In the genomic region with DNA sequence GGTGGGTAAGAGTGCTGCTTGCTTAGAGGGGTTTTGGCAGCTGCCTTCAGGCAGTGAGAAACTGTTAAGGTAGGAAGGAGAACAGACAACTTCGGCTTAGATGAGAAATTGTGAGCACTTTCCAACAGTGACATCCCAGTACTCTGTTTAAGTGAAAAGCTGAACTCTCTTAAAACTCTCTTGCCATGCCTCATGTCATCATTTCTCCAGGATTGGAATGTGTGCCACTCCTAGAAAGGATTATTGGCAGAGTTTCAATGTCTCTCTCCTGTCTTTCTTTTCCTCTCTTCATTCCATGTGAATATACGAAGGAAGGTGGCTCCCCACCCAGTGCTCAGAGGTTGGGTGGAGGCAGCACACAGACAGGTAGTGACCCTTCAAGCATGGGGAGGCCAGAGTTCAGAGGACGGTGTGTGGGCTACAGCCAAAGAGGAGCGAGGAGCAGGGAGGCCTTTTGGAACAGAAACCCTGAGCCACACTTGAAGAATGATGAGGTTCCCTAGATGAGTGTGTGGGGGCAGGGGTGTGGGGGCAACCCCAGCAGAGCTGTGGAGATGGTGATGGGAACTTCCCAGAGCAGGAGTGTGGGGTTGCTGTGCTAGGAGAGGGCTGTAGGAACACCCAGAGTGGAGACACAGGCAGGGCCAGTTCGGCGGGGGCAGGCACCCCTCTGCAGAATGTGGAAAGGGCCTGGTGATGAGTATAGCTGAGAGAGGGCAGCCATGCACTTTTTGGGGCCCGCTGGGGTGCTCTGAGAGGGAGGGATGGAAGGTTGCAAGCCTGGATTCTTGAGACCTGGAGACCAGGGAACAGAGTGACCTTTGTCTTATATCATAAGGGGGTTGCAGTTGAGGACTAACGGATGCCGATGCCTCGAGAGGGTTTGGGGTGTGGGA, we compare ENCODE assay signal across 1 cellular context.
TF ChIP-seq lines count a peak whose summit lies in the region.

No MANE protein-coding gene starts in this region.

TF ChIP-seq in K562, 482 proteins besides CTCF, POLR2A, EP300 and RAD21 (continued from another document and continues in another):
- TF ChIP-seq, protein P1, sequence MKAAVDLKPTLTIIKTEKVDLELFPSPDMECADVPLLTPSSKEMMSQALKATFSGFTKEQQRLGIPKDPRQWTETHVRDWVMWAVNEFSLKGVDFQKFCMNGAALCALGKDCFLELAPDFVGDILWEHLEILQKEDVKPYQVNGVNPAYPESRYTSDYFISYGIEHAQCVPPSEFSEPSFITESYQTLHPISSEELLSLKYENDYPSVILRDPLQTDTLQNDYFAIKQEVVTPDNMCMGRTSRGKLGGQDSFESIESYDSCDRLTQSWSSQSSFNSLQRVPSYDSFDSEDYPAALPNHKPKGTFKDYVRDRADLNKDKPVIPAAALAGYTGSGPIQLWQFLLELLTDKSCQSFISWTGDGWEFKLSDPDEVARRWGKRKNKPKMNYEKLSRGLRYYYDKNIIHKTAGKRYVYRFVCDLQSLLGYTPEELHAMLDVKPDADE (conservative IDR thresholded peaks at IDR 0.05; ENCODE audit: control insufficient read depth, low read depth, low read length) = no peak
- TF ChIP-seq DMBX1 (CRISPR knock-in tag; IDR thresholded peaks at IDR 0.05; ENCODE audit: borderline replicate concordance) (0 out of 2 replicates have a peak, but pooled peaks have one; percentile 36), RBBP5 (IDR thresholded peaks at IDR 0.05; ENCODE audit: borderline replicate concordance, insufficient read depth, low read length, poor library complexity, severe bottlenecking) (no peak), SMC3 (conservative IDR thresholded peaks at IDR 0.05; ENCODE audit: insufficient read depth, low read depth, low read length) (no peak), KAT2B (IDR thresholded peaks at IDR 0.05; ENCODE audit: low read depth, low read length) (no peak), NR2C1 (IDR thresholded peaks at IDR 0.05) (no peak), NR2C1 (tag; IDR thresholded peaks at IDR 0.05) (peak; percentile 49; the same call in 1 of the 2 replicates), FOXJ3 (CRISPR knock-in tag; IDR thresholded peaks at IDR 0.05) (no peak), DEAF1 (CRISPR knock-in tag; IDR thresholded peaks at IDR 0.05) (no peak), TAF9B (IDR thresholded peaks at IDR 0.05; ENCODE audit: partially characterized antibody) (no peak), MTA2 (IDR thresholded peaks at IDR 0.05; ENCODE audit: low read depth) (no peak), BRCA1 (IDR thresholded peaks at IDR 0.05) (no peak), BRCA1 (CRISPR knock-in tag; IDR thresholded peaks at IDR 0.05) (no peak), PHF8 (IDR thresholded peaks at IDR 0.05; ENCODE audit: borderline replicate concordance, low read length) (no peak), ATF7 (IDR thresholded peaks at IDR 0.05) (no peak), THRA (IDR thresholded peaks at IDR 0.05) (no peak), NCOA2 (IDR thresholded peaks at IDR 0.05; ENCODE audit: partially characterized antibody in 2 of 2) (no peak), ZC3H11A (IDR thresholded peaks at IDR 0.05; ENCODE audit: low read depth, low read length) (no peak), TSC22D4 (tag; IDR thresholded peaks at IDR 0.05) (no peak), ZFP36 (IDR thresholded peaks at IDR 0.05; ENCODE audit: low read depth, low read length, partially characterized antibody) (no peak), VEZF1 (CRISPR knock-in tag; IDR thresholded peaks at IDR 0.05) (no peak), ZNF174 (CRISPR knock-in tag; IDR thresholded peaks at IDR 0.05) (no peak), LARP7 (IDR thresholded peaks at IDR 0.05) (no peak), ZNF584 (CRISPR knock-in tag; IDR thresholded peaks at IDR 0.05; ENCODE audit: low read depth) (no peak), HSF4 (CRISPR knock-in tag; IDR thresholded peaks at IDR 0.05; ENCODE audit: borderline replicate concordance) (no peak), HOXB6 (CRISPR knock-in tag; IDR thresholded peaks at IDR 0.05; ENCODE audit: borderline replicate concordance) (no peak), EWSR1 (IDR thresholded peaks at IDR 0.05; ENCODE audit: borderline replicate concordance, low read depth, partially characterized antibody) (no peak), AFF4 (CRISPR knock-in tag; IDR thresholded peaks at IDR 0.05) (no peak)
- TF ChIP-seq, protein P2, sequence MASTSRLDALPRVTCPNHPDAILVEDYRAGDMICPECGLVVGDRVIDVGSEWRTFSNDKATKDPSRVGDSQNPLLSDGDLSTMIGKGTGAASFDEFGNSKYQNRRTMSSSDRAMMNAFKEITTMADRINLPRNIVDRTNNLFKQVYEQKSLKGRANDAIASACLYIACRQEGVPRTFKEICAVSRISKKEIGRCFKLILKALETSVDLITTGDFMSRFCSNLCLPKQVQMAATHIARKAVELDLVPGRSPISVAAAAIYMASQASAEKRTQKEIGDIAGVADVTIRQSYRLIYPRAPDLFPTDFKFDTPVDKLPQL (IDR thresholded peaks at IDR 0.05; ENCODE audit: extremely low read depth, insufficient read length) = no peak
- TF ChIP-seq, protein P3, sequence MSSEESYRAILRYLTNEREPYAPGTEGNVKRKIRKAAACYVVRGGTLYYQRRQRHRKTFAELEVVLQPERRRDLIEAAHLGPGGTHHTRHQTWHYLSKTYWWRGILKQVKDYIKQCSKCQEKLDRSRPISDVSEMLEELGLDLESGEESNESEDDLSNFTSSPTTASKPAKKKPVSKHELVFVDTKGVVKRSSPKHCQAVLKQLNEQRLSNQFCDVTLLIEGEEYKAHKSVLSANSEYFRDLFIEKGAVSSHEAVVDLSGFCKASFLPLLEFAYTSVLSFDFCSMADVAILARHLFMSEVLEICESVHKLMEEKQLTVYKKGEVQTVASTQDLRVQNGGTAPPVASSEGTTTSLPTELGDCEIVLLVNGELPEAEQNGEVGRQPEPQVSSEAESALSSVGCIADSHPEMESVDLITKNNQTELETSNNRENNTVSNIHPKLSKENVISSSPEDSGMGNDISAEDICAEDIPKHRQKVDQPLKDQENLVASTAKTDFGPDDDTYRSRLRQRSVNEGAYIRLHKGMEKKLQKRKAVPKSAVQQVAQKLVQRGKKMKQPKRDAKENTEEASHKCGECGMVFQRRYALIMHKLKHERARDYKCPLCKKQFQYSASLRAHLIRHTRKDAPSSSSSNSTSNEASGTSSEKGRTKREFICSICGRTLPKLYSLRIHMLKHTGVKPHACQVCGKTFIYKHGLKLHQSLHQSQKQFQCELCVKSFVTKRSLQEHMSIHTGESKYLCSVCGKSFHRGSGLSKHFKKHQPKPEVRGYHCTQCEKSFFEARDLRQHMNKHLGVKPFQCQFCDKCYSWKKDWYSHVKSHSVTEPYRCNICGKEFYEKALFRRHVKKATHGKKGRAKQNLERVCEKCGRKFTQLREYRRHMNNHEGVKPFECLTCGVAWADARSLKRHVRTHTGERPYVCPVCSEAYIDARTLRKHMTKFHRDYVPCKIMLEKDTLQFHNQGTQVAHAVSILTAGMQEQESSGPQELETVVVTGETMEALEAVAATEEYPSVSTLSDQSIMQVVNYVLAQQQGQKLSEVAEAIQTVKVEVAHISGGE (CRISPR knock-in tag; IDR thresholded peaks at IDR 0.05) = no peak
- TF ChIP-seq, protein P4, sequence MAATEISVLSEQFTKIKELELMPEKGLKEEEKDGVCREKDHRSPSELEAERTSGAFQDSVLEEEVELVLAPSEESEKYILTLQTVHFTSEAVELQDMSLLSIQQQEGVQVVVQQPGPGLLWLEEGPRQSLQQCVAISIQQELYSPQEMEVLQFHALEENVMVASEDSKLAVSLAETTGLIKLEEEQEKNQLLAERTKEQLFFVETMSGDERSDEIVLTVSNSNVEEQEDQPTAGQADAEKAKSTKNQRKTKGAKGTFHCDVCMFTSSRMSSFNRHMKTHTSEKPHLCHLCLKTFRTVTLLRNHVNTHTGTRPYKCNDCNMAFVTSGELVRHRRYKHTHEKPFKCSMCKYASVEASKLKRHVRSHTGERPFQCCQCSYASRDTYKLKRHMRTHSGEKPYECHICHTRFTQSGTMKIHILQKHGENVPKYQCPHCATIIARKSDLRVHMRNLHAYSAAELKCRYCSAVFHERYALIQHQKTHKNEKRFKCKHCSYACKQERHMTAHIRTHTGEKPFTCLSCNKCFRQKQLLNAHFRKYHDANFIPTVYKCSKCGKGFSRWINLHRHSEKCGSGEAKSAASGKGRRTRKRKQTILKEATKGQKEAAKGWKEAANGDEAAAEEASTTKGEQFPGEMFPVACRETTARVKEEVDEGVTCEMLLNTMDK (IDR thresholded peaks at IDR 0.05; ENCODE audit: borderline replicate concordance, insufficient read depth, low read depth, low read length, poor library complexity, severe bottlenecking) = no peak
- TF ChIP-seq, protein P5, sequence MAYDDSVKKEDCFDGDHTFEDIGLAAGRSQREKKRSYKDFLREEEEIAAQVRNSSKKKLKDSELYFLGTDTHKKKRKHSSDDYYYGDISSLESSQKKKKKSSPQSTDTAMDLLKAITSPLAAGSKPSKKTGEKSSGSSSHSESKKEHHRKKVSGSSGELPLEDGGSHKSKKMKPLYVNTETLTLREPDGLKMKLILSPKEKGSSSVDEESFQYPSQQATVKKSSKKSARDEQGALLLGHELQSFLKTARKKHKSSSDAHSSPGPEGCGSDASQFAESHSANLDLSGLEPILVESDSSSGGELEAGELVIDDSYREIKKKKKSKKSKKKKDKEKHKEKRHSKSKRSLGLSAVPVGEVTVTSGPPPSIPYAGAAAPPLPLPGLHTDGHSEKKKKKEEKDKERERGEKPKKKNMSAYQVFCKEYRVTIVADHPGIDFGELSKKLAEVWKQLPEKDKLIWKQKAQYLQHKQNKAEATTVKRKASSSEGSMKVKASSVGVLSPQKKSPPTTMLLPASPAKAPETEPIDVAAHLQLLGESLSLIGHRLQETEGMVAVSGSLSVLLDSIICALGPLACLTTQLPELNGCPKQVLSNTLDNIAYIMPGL (CRISPR knock-in tag; IDR thresholded peaks at IDR 0.05) = no peak
- TF ChIP-seq, protein P6, sequence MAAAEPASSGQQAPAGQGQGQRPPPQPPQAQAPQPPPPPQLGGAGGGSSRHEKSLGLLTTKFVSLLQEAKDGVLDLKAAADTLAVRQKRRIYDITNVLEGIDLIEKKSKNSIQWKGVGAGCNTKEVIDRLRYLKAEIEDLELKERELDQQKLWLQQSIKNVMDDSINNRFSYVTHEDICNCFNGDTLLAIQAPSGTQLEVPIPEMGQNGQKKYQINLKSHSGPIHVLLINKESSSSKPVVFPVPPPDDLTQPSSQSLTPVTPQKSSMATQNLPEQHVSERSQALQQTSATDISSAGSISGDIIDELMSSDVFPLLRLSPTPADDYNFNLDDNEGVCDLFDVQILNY (CRISPR knock-in tag; IDR thresholded peaks at IDR 0.05) = no peak
